12 cellular contexts compared by ENCODE assay signal in the genomic region with DNA sequence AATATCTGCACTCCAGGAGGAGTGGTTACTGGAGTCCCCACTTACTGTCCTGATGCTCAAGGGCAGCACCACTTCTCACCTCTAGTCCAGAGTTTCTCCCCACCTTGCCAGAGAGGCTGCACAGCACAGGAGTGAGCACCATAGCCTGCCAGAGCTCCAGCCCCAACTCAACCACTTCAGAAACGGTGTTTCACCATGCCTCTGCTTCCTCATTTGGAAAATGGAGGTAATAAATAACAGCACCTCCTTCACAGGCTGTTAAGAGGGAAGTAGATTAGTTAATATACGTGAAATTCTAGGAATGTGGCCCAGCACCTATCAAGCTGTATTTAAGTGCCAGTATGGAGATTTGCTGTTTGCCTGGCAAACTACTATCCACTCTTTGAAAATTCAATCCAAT.
"Had no signal": no experiment of that assay in that cellular context is flagged by ENCODE, and none has a peak within 500 bp of the region (broad histone marks: within the 10 kb centered on the region; RNA-seq: fewer than 3 reads in every experiment).

No MANE protein-coding gene starts in this region.

- H3K9me3 Mint-ChIP-seq: activated naive CD8-positive, alpha-beta T cell treated with anti-CD3 and anti-CD28 coated beads for 36 hours; activated T-cell treated with anti-CD3 and anti-CD28 coated beads, Interleukin-2, amount 50 U/mL, for 24 hours; stimulated activated naive CD8-positive, alpha-beta T cell treated with anti-CD3 and anti-CD28 coated beads, Interleukin-15, Interleukin-2, amounts not matched to agents 100 ng/mL and 50 ng/mL, for 24 hours; T-helper 2 cell treated with Interferon-gamma antibody and Interleukin-4, amounts not matched to agents 5 μg/mL and 100 μg/mL, for 36 hours had no signal

- ATAC-seq: activated CD8-positive, alpha-beta memory T cell treated with anti-CD3 and anti-CD28 coated beads, Interleukin-2, amount 10 ng/mL, durations not matched to agents 7 days and 5 days; natural killer cell treated with Interleukin-12 subunit alpha and Interleukin-12 subunit beta and Interleukin-15 and Interleukin-18, amount 100 ng/mL, for 72 hours had no signal

- H3K27ac Mint-ChIP-seq: activated CD8-positive, alpha-beta memory T cell treated with anti-CD3 and anti-CD28 coated beads, Interleukin-2, amount 10 ng/mL, durations not matched to agents 7 days and 5 days; activated naive CD8-positive, alpha-beta T cell treated with anti-CD3 and anti-CD28 coated beads for 36 hours; activated T-cell treated with anti-CD3 and anti-CD28 coated beads, Interleukin-2, amount 50 U/mL, for 24 hours; memory B cell; natural killer cell treated with Interleukin-12 subunit alpha and Interleukin-12 subunit beta and Interleukin-15 and Interleukin-18, amount 100 ng/mL, for 72 hours; stimulated activated naive CD8-positive, alpha-beta T cell treated with anti-CD3 and anti-CD28 coated beads, Interleukin-15, Interleukin-2, amounts not matched to agents 100 ng/mL and 50 ng/mL, for 24 hours; T-helper 2 cell treated with Interferon-gamma antibody and Interleukin-4, amounts not matched to agents 5 μg/mL and 100 μg/mL, for 36 hours had no signal

- H3K4me3 Mint-ChIP-seq: activated CD8-positive, alpha-beta memory T cell treated with anti-CD3 and anti-CD28 coated beads, Interleukin-2, amount 10 ng/mL, durations not matched to agents 7 days and 5 days; activated naive CD8-positive, alpha-beta T cell treated with anti-CD3 and anti-CD28 coated beads for 36 hours; activated T-cell treated with anti-CD3 and anti-CD28 coated beads, Interleukin-2, amount 50 U/mL, for 24 hours; memory B cell; natural killer cell treated with Interleukin-12 subunit alpha and Interleukin-12 subunit beta and Interleukin-15 and Interleukin-18, amount 100 ng/mL, for 72 hours; stimulated activated naive CD8-positive, alpha-beta T cell treated with anti-CD3 and anti-CD28 coated beads, Interleukin-15, Interleukin-2, amounts not matched to agents 100 ng/mL and 50 ng/mL, for 24 hours; T-helper 2 cell treated with Interferon-gamma antibody and Interleukin-4, amounts not matched to agents 5 μg/mL and 100 μg/mL, for 36 hours had no signal

- DNase-seq: activated CD4-positive, alpha-beta T cell treated with anti-CD3 and anti-CD28 coated beads for 1 hour; activated CD4-positive, alpha-beta T cell treated with anti-CD3 and anti-CD28 coated beads, Interleukin-2, amount 50 U/mL, for 48 hours; activated CD8-positive, alpha-beta memory T cell treated with anti-CD3 and anti-CD28 coated beads, Interleukin-2, amount 10 ng/mL, durations not matched to agents 7 days and 5 days; activated gamma-delta T cell; activated naive CD8-positive, alpha-beta T cell treated with anti-CD3 and anti-CD28 coated beads for 36 hours; activated T-cell treated with anti-CD3 and anti-CD28 coated beads, Interleukin-2, amount 50 U/mL, for 24 hours; islet precursor cell; stimulated activated CD4-positive, alpha-beta T cell treated with anti-CD3 and anti-CD28 coated beads, Interleukin-2, amount 100 ng/mL, for 48 hours had no signal

- H3K4me1 Mint-ChIP-seq: activated CD8-positive, alpha-beta memory T cell treated with anti-CD3 and anti-CD28 coated beads, Interleukin-2, amount 10 ng/mL, durations not matched to agents 7 days and 5 days; activated naive CD8-positive, alpha-beta T cell treated with anti-CD3 and anti-CD28 coated beads for 36 hours; memory B cell had no signal

- H3K36me3 Mint-ChIP-seq: activated CD8-positive, alpha-beta memory T cell treated with anti-CD3 and anti-CD28 coated beads, Interleukin-2, amount 10 ng/mL, durations not matched to agents 7 days and 5 days; activated naive CD8-positive, alpha-beta T cell treated with anti-CD3 and anti-CD28 coated beads for 36 hours; memory B cell; natural killer cell treated with Interleukin-12 subunit alpha and Interleukin-12 subunit beta and Interleukin-15 and Interleukin-18, amount 100 ng/mL, for 72 hours had no signal
